20 cellular contexts compared by ENCODE assay signal in the genomic region with DNA sequence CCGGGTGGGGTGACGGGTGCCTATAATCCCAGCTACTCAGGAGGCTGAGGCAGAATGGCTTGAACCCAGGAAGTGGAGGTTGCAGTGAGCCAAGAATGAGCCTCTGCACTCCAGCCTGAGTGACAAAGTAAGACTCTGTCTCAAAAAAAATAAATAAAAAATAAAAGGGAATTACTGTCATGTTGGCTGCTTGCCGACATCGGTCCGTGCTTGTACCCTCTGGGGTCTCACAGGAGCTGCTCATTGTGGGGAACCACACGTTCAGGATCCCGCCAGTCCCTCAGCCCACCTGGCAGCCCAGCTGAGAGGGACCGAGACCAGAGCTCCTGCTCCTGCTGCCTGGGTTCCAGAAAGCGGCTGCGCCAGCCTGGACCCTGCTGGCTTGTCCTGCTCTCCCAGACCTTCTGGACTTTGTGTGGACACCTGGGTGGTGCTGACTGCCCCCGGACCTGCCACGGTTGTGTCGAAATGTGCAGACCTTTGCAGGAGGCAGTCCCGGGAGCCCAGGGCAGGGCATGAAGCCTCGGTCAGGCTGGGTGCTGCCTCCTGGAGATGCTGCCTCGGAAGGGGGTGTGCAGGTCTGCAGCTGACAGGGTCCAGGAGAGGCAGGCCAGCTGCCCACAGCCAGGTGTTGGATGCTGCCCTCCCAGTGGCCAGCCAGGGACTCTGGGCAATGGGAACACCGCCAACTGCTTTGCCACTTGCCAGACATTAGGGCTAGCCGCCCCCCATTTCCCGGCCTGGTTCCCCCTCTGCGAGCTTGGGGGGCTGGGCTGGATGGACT. TPM values are rescaled to one million over a fixed set of nuclear protein-coding genes. Genes with fewer than 3 reads are reported as not detected.
DNase-seq lines count a peak whose midpoint lies in the region; ATAC-seq, FAIRE-seq and TF ChIP-seq lines count a peak whose summit lies in the region.
"Had no signal": no experiment of that assay in that cellular context is flagged by ENCODE, and none has a peak within 500 bp of the region (broad histone marks: within the 10 kb centered on the region; RNA-seq: fewer than 3 reads in every experiment).

No MANE protein-coding gene starts in this region.

- H3K4me3 ChIP-seq in right lobe of liver (no peak overlapping the region), trophoblast cell (ENCODE audit: low read depth, low read length) (no peak overlapping the region), small intestine (ENCODE audit: low read depth in 1 of 2, low read length in 2 of 2) (no peak overlapping the region)
- H3K4me3 ChIP-seq: BLaER1 treated with 17β-estradiol and CSF1 and Interleukin-3, amounts not matched to agents 10 nM and 100 nM had no signal

- peak overlapping the region; percentile 35 for H2BK12ac ChIP-seq in trophoblast cell (ENCODE audit: low read length)

- peak overlapping the region; percentile 2 for H2AK5ac ChIP-seq in trophoblast cell (ENCODE audit: low read length)

- H3K27ac ChIP-seq in right lobe of liver (no peak overlapping the region), trophoblast cell (ENCODE audit: low read depth, low read length) (no peak overlapping the region), small intestine (ENCODE audit: low read depth in 1 of 2, low read length in 1 of 2) (no peak overlapping the region)
- H3K27ac ChIP-seq: BLaER1 treated with 17β-estradiol and CSF1 and Interleukin-3, amounts not matched to agents 10 nM and 100 nM; HL-60 had no signal

- H2BK120ac ChIP-seq in trophoblast cell (ENCODE audit: insufficient read depth, low read length, poor library complexity) = peak overlapping the region; percentile 15

- H4K12ac ChIP-seq in trophoblast cell (ENCODE audit: low read depth, low read length) = no peak overlapping the region

- WGBS in right lobe of liver (ENCODE audit: insufficient coverage, low coverage, low lambda C conversion rate, missing lambda C conversion rate) = 91% methylated on average over 6 of the region's 20 CpGs
- WGBS in trophoblast cell (ENCODE audit: extremely low coverage, insufficient coverage, insufficient read length) = no CpG with 5 or more reads among the region's 20 CpGs
- 85 to 91% (median 87%) methylated on average over 19 to 20 of the region's 20 CpGs for WGBS in small intestine, 3 donors

- H2BK5ac ChIP-seq in trophoblast cell (ENCODE audit: low read depth, low read length, poor library complexity) = no peak overlapping the region

- no peak for TF ChIP-seq POLR2A in right lobe of liver (IDR thresholded peaks at IDR 0.05)

- H3K79me1 ChIP-seq in trophoblast cell (ENCODE audit: low read length) = peaks cover 20% of the 10 kb centered on the region

- no peak overlapping the region for H2AFZ ChIP-seq in trophoblast cell (ENCODE audit: insufficient read depth, low read length, poor library complexity)

- H3K18ac ChIP-seq in trophoblast cell (ENCODE audit: low read length) = no peak overlapping the region

- peak overlapping the region; percentile 11 for H4K91ac ChIP-seq in trophoblast cell (ENCODE audit: low read depth, low read length)

- intact Hi-C loops in right lobe of liver (cut with DNase I) = loop anchor here (10.0 kb wide), 1 partner anchor 255 kb away; no protein-coding TSS in a partner anchor
- intact Hi-C loops in left colon (cut with DNase I, micrococcal nuclease) = loop anchor here in 1 of 2 donors (10.0 kb wide), 1 partner anchor 255 kb away; no protein-coding TSS in a partner anchor

- ATAC-seq in right lobe of liver (peak in 3 of 4 donors; percentile 12 to 16 (median 14)), HG03159 (IDR thresholded peaks at IDR 0.05; ENCODE audit: unreplicated experiment) (no peak), left colon (no peak)

- no peak for FAIRE-seq in small intestine (lab: Jason Lieb, UNC)
- FAIRE-seq: GM19239 had no signal

- H3K9me3 ChIP-seq in right lobe of liver (no peaks in the 10 kb centered on the region), trophoblast cell (ENCODE audit: insufficient read depth, low read depth, low read length) (no peaks in the 10 kb centered on the region), small intestine (ENCODE audit: control insufficient read depth, low read depth) (no peaks in the 10 kb centered on the region)
- H3K9me3 ChIP-seq: BLaER1 treated with 17β-estradiol and CSF1 and Interleukin-3, amounts not matched to agents 10 nM and 100 nM had no signal

- no peak overlapping the region for H4K8ac ChIP-seq in trophoblast cell (ENCODE audit: low read depth, low read length)

- peaks cover 6% of the 10 kb centered on the region for H3K79me2 ChIP-seq in trophoblast cell (ENCODE audit: control insufficient read depth, insufficient read depth, low read length, poor library complexity)

- no peak overlapping the region for H3K23ac ChIP-seq in trophoblast cell (ENCODE audit: low read length)

- TF ChIP-seq CTCF in right lobe of liver (IDR thresholded peaks at IDR 0.05) = no peak

- H3K4ac ChIP-seq in trophoblast cell (ENCODE audit: low read depth, low read length) = no peak overlapping the region

- no peaks in the 10 kb centered on the region for H3K27me3 ChIP-seq in right lobe of liver
- H3K27me3 ChIP-seq in trophoblast cell (ENCODE audit: insufficient read depth, low read length) = no peaks in the 10 kb centered on the region
- no peaks in the 10 kb centered on the region for H3K27me3 ChIP-seq in small intestine (ENCODE audit: control insufficient read depth in 2 of 2, insufficient read depth in 2 of 2, low read length in 2 of 2)
- H3K27me3 ChIP-seq: BLaER1 treated with 17β-estradiol and CSF1 and Interleukin-3, amounts not matched to agents 10 nM and 100 nM had no signal

- DNase-seq in NCI-H146 (lab: John Stamatoyannopoulos, UW) (peak; percentile 18), NCI-H146 treated with DMSO at 0.1 percent for 48 hours (lab: John Stamatoyannopoulos, UW; ENCODE audit: unreplicated experiment) (no peak), right lobe of liver (peak in 2 of 3 donors; percentile 19 to 54), trophoblast cell (peak in 1 of 2 donors; percentile 37), small intestine (no peak), NCI-H1694 (lab: John Stamatoyannopoulos, UW) (no peak), left colon (no peak)
- DNase-seq: 8988T; CD4-positive, alpha-beta memory T cell; GDM1; KG1; NCI-H1436; NCI-H2029 treated with DMSO at 0.1 percent for 48 hours; NCI-H226; NCI-H510A treated with DMSO at 0.1 percent for 48 hours had no signal

- no peak overlapping the region for H3K4me2 ChIP-seq in trophoblast cell (ENCODE audit: low read length)
- H3K4me2 ChIP-seq: BLaER1 treated with 17β-estradiol and CSF1 and Interleukin-3, amounts not matched to agents 10 nM and 100 nM had no signal

- H3K4me1 ChIP-seq in right lobe of liver (no peaks in the 10 kb centered on the region), trophoblast cell (ENCODE audit: control insufficient read depth in 1 of 2, insufficient read depth in 2 of 2, low read length in 2 of 2) (peaks cover 8 to 17% of the 10 kb centered on the region in 2 experiments), small intestine (ENCODE audit: control insufficient read depth in 2 of 2, insufficient read depth in 1 of 2, low read depth in 1 of 2, low read length in 1 of 2) (no peaks in the 10 kb centered on the region)

- peaks cover 0 to 7% (median 3%) of the 10 kb centered on the region in 4 donors for H3K36me3 ChIP-seq in right lobe of liver
- no peaks in the 10 kb centered on the region for H3K36me3 ChIP-seq in trophoblast cell (ENCODE audit: control insufficient read depth in 1 of 2, insufficient read depth in 2 of 2, low read length in 2 of 2)
- H3K36me3 ChIP-seq in small intestine (ENCODE audit: control insufficient read depth in 2 of 2, insufficient read depth in 2 of 2, low read length in 2 of 2) = no peaks in the 10 kb centered on the region

- H3K9ac ChIP-seq in trophoblast cell (ENCODE audit: low read length) = no peak overlapping the region
- H3K9ac ChIP-seq: BLaER1 treated with 17β-estradiol and CSF1 and Interleukin-3, amounts not matched to agents 10 nM and 100 nM had no signal

- peak overlapping the region; percentile 55 for H3K14ac ChIP-seq in trophoblast cell (ENCODE audit: low read length)

RNA-seq across cellular contexts. Expression of gene KLF11, which starts 16.4 kb away (rescaled TPM):
- total RNA-seq in right lobe of liver (10 to 100 TPM; 10.9 to 40.1 (median 27.8) TPM), left colon (10 to 100 TPM in 1 of 2 donors, 1 to 10 TPM in 1; 9.7 to 10.2 TPM)
- polyA plus RNA-seq in trophoblast cell (2013) = 4.4 and 4.5 TPM in 2 replicates
- polyA plus RNA-seq in small intestine = 1 to 10 TPM; 1.8 to 7.5 (median 4.9) TPM

RNA-seq across cellular contexts. Expression of gene CYS1, which starts 20.5 kb away (rescaled TPM):
- total RNA-seq in right lobe of liver (under 1 TPM; 0.26 to 0.99 (median 0.55) TPM), left colon (1 to 10 TPM in 1 of 2 donors, under 1 TPM in 1; 0.37 to 1.6 TPM)
- 0.53 and 0.71 TPM in 2 replicates for polyA plus RNA-seq in trophoblast cell (2013)
- under 1 TPM in 2 of 3 donors, not detected in 1; 0.54 to 0.76 TPM for polyA plus RNA-seq in small intestine
- total RNA-seq: CD4-positive, alpha-beta memory T cell; HT-29 had no signal
- polyA plus RNA-seq: CD4-positive, alpha-beta memory T cell had no signal

Comparison
In these comparisons a context has a peak if more than half of its experiments do, and no peak if none do; other contexts are left out.
1. DNase-seq: peak in NCI-H146 (single experiment) and right lobe of liver (2 of 3); none in NCI-H146 treated with DMSO at 0.1 percent for 48 hours (single experiment), small intestine (single experiment), NCI-H1694 (single experiment) and left colon (0 of 2).
2. ATAC-seq: peak in right lobe of liver (3 of 4); none in HG03159 (single experiment) and left colon (single experiment).